In the genomic region with DNA sequence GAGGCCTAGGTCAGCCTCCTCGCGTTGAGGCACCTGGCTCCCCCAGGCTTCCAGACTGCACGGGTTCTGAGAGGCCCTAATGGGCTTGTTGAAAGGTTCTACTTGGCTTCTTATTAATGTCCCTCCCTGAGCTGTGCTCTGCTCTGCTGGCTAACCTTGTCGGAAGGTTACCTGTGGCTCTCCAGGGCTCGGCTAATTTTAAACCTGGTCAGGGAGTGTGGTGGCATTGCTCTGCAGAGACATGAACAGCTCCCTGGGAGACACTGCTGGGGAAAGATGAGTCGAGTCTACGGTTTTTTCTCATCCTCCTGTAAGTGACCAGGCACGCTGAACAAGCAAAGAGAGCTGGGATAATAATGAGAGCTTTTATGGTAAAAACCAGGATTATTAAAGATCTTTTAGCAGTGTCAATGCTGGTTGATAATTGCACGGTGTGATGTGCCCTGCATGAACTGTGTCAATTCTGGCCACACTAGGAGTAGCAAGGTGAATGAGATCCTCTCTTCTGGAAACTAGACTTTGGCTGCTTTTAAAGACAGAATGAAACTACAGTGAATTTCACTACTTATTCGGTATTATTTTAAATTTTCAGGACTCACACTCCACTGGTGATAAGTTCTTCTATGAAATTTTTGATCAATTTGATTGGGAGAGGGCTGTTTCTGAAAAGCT, we compare ENCODE assay signal across 12 cellular contexts.
A peak's percentile ranks its signal among the peaks of the same experiment; 100 is the strongest.
DNase-seq lines count a peak whose midpoint lies in the region; ATAC-seq and TF ChIP-seq lines count a peak whose summit lies in the region.
"Had no signal": no experiment of that assay in that cellular context is flagged by ENCODE, and none has a peak within 500 bp of the region (broad histone marks: within the 10 kb centered on the region; RNA-seq: fewer than 3 reads in every experiment).

No MANE protein-coding gene starts in this region.

- H3K9me3 Mint-ChIP-seq in brain (no peaks in the 10 kb centered on the region), type B pancreatic cell (no peaks in the 10 kb centered on the region)
- H3K9me3 Mint-ChIP-seq in activated naive CD8-positive, alpha-beta T cell treated with anti-CD3 and anti-CD28 coated beads for 36 hours: no peaks in the 10 kb centered on the region
- H3K9me3 Mint-ChIP-seq: natural killer cell had no signal

- H3K4me3 Mint-ChIP-seq in brain (peak overlapping the region in 3 of 5 experiments; percentile 40 to 59 (median 55)), type B pancreatic cell (peak overlapping the region; percentile 40)
- no peak overlapping the region for H3K4me3 Mint-ChIP-seq in activated naive CD8-positive, alpha-beta T cell treated with anti-CD3 and anti-CD28 coated beads for 36 hours
- H3K4me3 Mint-ChIP-seq: natural killer cell had no signal

- H3K27me3 Mint-ChIP-seq in brain (no peaks in the 10 kb centered on the region), type B pancreatic cell (no peaks in the 10 kb centered on the region)
- H3K27me3 Mint-ChIP-seq in activated naive CD8-positive, alpha-beta T cell treated with anti-CD3 and anti-CD28 coated beads for 36 hours: peaks cover 20% of the 10 kb centered on the region

- peaks cover 83% of the 10 kb centered on the region for H3K4me1 Mint-ChIP-seq in brain
- peaks cover 57% of the 10 kb centered on the region for H3K4me1 Mint-ChIP-seq in type B pancreatic cell (ENCODE audit: unreplicated experiment)
- H3K4me1 Mint-ChIP-seq in activated naive CD8-positive, alpha-beta T cell treated with anti-CD3 and anti-CD28 coated beads for 36 hours: no peaks in the 10 kb centered on the region
- H3K4me1 Mint-ChIP-seq: natural killer cell had no signal

- no peak for TF ChIP-seq CTCF in brain (conservative IDR thresholded peaks at IDR 0.05)
- TF ChIP-seq CTCF in type B pancreatic cell (conservative IDR thresholded peaks at IDR 0.05): no peak

- H3K27ac Mint-ChIP-seq in brain (peak overlapping the region in 4 of 5 experiments; percentile 3 to 93 (median 83)), type B pancreatic cell (peak overlapping the region; percentile 48)
- no peak overlapping the region for H3K27ac Mint-ChIP-seq in activated naive CD8-positive, alpha-beta T cell treated with anti-CD3 and anti-CD28 coated beads for 36 hours
- H3K27ac Mint-ChIP-seq: natural killer cell had no signal

- H3K36me3 Mint-ChIP-seq in brain (no peaks in the 10 kb centered on the region), type B pancreatic cell (no peaks in the 10 kb centered on the region)
- no peaks in the 10 kb centered on the region for H3K36me3 Mint-ChIP-seq in activated naive CD8-positive, alpha-beta T cell treated with anti-CD3 and anti-CD28 coated beads for 36 hours
- H3K36me3 Mint-ChIP-seq: natural killer cell had no signal

- no peak for ATAC-seq in GM21390 (IDR thresholded peaks at IDR 0.05; ENCODE audit: unreplicated experiment)
- ATAC-seq: natural killer cell had no signal

- peak; percentile 18 for DNase-seq in NCI-H748 (lab: John Stamatoyannopoulos, UW; ENCODE audit: unreplicated experiment)
- DNase-seq in NCI-H748 treated with DMSO at 0.1 percent for 48 hours (lab: John Stamatoyannopoulos, UW): no peak
- peak; percentile 22 for DNase-seq in medulla oblongata (ENCODE audit: extremely low spot score)
- DNase-seq in type B pancreatic cell (ENCODE audit: extremely low spot score, unreplicated experiment): no peak
- no peak for DNase-seq in activated naive CD8-positive, alpha-beta T cell treated with anti-CD3 and anti-CD28 coated beads for 36 hours
- no peak for DNase-seq in Ammon's horn (ENCODE audit: low spot score)
- DNase-seq: activated CD8-positive, alpha-beta memory T cell treated with anti-CD3 and anti-CD28 coated beads, Interleukin-2, amount 50 U/mL, for 48 hours; natural killer cell; stimulated activated CD4-positive, alpha-beta T cell treated with anti-CD3 and anti-CD28 coated beads, Interleukin-1b, Interleukin-23, amount 100 ng/mL, for 48 hours; stimulated activated naive CD4-positive, alpha-beta T cell had no signal

Comparison
In these comparisons a context has a peak if more than half of its experiments do, and no peak if none do; other contexts are left out.
1. DNase-seq: peak in NCI-H748 (single experiment) and medulla oblongata (single experiment); none in NCI-H748 treated with DMSO at 0.1 percent for 48 hours (single experiment), type B pancreatic cell (single experiment), activated naive CD8-positive, alpha-beta T cell treated with anti-CD3 and anti-CD28 coated beads for 36 hours (single experiment) and Ammon's horn (single experiment).